Comparison of ENCODE assay signal across 1 cellular context in genomic region chr7:129468547-129468946, GRCh38.
TF ChIP-seq lines count a peak whose summit lies in the region.

No MANE protein-coding gene starts in this region.

TF ChIP-seq in IMR-90, 13 proteins besides CTCF, POLR2A, EP300 and RAD21 (continued from another document):
- no peak for TF ChIP-seq ELK1 (IDR thresholded peaks at IDR 0.05; ENCODE audit: borderline replicate concordance, low read depth, low read length)
- no peak for TF ChIP-seq MAFK (IDR thresholded peaks at IDR 0.05; ENCODE audit: low read depth, low read length)
- no peak for TF ChIP-seq CEBPB (IDR thresholded peaks at IDR 0.05; ENCODE audit: low read depth, low read length)
- TF ChIP-seq FOS (IDR thresholded peaks at IDR 0.05; ENCODE audit: low read depth, low read length) = no peak
- TF ChIP-seq RCOR1 (IDR thresholded peaks at IDR 0.05; ENCODE audit: insufficient replicate concordance, low read length) = no peak
- TF ChIP-seq MXI1 (IDR thresholded peaks at IDR 0.05; ENCODE audit: borderline replicate concordance, low read depth, low read length) = no peak
- no peak for TF ChIP-seq RFX5 (IDR thresholded peaks at IDR 0.05; ENCODE audit: low read depth, low read length)
- no peak for TF ChIP-seq MAZ (IDR thresholded peaks at IDR 0.05; ENCODE audit: borderline replicate concordance, low read depth, low read length)
